Comparison of ENCODE assay signal across 1 cellular context in genomic region chr9:128276008-128276573, GRCh38.
A peak's percentile ranks its signal among the peaks of the same experiment; 100 is the strongest.
TF ChIP-seq lines count a peak whose summit lies in the region.

Gene SWI5 (plus strand): TSS chr9:128276276.

TF ChIP-seq in HEK293, 187 proteins besides CTCF, POLR2A, EP300 and RAD21 (continued from another document):
- TF ChIP-seq ZBTB6 (tag by site-specific recombination; IDR thresholded peaks at IDR 0.05): peak; percentile 92
- TF ChIP-seq ZXDB (tag by site-specific recombination; IDR thresholded peaks at IDR 0.05): peak; percentile 20; the same call in 1 of the 2 replicates
- TF ChIP-seq KLF17 (tag by site-specific recombination; IDR thresholded peaks at IDR 0.05): peak; percentile 41; the same call in 1 of the 2 replicates
- no peak for TF ChIP-seq ZNF626 (tag by site-specific recombination; IDR thresholded peaks at IDR 0.05)
- TF ChIP-seq ZNF223 (tag by site-specific recombination; IDR thresholded peaks at IDR 0.05): no peak
- TF ChIP-seq SP2 (tag by site-specific recombination; IDR thresholded peaks at IDR 0.05): peak; percentile 96
- peak; percentile 91 for TF ChIP-seq SCRT1 (tag by site-specific recombination; IDR thresholded peaks at IDR 0.05; ENCODE audit: borderline replicate concordance)
- no peak for TF ChIP-seq RBAK (tag by site-specific recombination; IDR thresholded peaks at IDR 0.05)
- TF ChIP-seq ZNF10 (tag by site-specific recombination; IDR thresholded peaks at IDR 0.05): no peak
- no peak for TF ChIP-seq SALL2 (tag by site-specific recombination; IDR thresholded peaks at IDR 0.05; ENCODE audit: borderline replicate concordance)
- TF ChIP-seq ZNF324 (tag by site-specific recombination; IDR thresholded peaks at IDR 0.05): 0 out of 2 replicates have a peak, but pooled peaks have one; percentile 45
- peak; percentile 41 for TF ChIP-seq SP7 (tag by site-specific recombination; IDR thresholded peaks at IDR 0.05)
- TF ChIP-seq ZBTB11 (tag by site-specific recombination; conservative IDR thresholded peaks at IDR 0.05; ENCODE audit: low read depth): peak; percentile 89
- no peak for TF ChIP-seq ZNF791 (tag by site-specific recombination; IDR thresholded peaks at IDR 0.05)
- no peak for TF ChIP-seq ZNF610 (tag by site-specific recombination; IDR thresholded peaks at IDR 0.05; ENCODE audit: borderline replicate concordance)
- TF ChIP-seq, protein P1, sequence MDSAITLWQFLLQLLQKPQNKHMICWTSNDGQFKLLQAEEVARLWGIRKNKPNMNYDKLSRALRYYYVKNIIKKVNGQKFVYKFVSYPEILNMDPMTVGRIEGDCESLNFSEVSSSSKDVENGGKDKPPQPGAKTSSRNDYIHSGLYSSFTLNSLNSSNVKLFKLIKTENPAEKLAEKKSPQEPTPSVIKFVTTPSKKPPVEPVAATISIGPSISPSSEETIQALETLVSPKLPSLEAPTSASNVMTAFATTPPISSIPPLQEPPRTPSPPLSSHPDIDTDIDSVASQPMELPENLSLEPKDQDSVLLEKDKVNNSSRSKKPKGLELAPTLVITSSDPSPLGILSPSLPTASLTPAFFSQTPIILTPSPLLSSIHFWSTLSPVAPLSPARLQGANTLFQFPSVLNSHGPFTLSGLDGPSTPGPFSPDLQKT (IDR thresholded peaks at IDR 0.05; ENCODE audit: borderline replicate concordance, low read depth, low read length): peak; percentile 65; the same call in 1 of the 2 replicates
- no peak for TF ChIP-seq YY1 (tag by site-specific recombination; IDR thresholded peaks at IDR 0.05)
- peak; percentile 92 for TF ChIP-seq KLF10 (tag by site-specific recombination; IDR thresholded peaks at IDR 0.05)
- TF ChIP-seq ZNF785 (tag by site-specific recombination; IDR thresholded peaks at IDR 0.05): no peak
- peak; percentile 90 for TF ChIP-seq ZNF629 (tag by site-specific recombination; IDR thresholded peaks at IDR 0.05)
- TF ChIP-seq ZNF394 (tag by site-specific recombination; IDR thresholded peaks at IDR 0.05; ENCODE audit: borderline replicate concordance): no peak
- TF ChIP-seq OSR2 (tag by site-specific recombination; IDR thresholded peaks at IDR 0.05): no peak
- no peak; the same call in 1 of the 2 replicates for TF ChIP-seq ZNF76 (tag by site-specific recombination; IDR thresholded peaks at IDR 0.05; ENCODE audit: borderline replicate concordance, low read depth)
- TF ChIP-seq ZNF423 (tag by site-specific recombination; IDR thresholded peaks at IDR 0.05): no peak
- peak; percentile 55; the same call in 1 of the 2 replicates for TF ChIP-seq BCL11B (tag by site-specific recombination; IDR thresholded peaks at IDR 0.05; ENCODE audit: low read depth)
- peak; percentile 95 for TF ChIP-seq KLF9 (tag by site-specific recombination; IDR thresholded peaks at IDR 0.05; ENCODE audit: low read depth)
- TF ChIP-seq ZNF426 (tag by site-specific recombination; IDR thresholded peaks at IDR 0.05): no peak
- no peak for TF ChIP-seq ZNF747 (tag by site-specific recombination; IDR thresholded peaks at IDR 0.05)
- TF ChIP-seq ZSCAN30 (tag by site-specific recombination; IDR thresholded peaks at IDR 0.05): no peak
- TF ChIP-seq, protein P2, sequence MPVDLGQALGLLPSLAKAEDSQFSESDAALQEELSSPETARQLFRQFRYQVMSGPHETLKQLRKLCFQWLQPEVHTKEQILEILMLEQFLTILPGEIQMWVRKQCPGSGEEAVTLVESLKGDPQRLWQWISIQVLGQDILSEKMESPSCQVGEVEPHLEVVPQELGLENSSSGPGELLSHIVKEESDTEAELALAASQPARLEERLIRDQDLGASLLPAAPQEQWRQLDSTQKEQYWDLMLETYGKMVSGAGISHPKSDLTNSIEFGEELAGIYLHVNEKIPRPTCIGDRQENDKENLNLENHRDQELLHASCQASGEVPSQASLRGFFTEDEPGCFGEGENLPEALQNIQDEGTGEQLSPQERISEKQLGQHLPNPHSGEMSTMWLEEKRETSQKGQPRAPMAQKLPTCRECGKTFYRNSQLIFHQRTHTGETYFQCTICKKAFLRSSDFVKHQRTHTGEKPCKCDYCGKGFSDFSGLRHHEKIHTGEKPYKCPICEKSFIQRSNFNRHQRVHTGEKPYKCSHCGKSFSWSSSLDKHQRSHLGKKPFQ (tag by site-specific recombination; IDR thresholded peaks at IDR 0.05): peak; percentile 100
